1 cellular context compared by ENCODE assay signal in genomic region chr2:74198461-74199274, GRCh38.
TF ChIP-seq lines count a peak whose summit lies in the region.

Gene MTHFD2 (plus strand): TSS chr2:74198615. CDS start chr2:74198642, 27 bp downstream.

TF ChIP-seq in K562, 482 proteins besides CTCF, POLR2A, EP300 and RAD21 (continued from another document and continues in another):
- TF ChIP-seq MBD1 (CRISPR knock-in tag; IDR thresholded peaks at IDR 0.05) (no peak), FIP1L1 (IDR thresholded peaks at IDR 0.05; ENCODE audit: low read depth, low read length, poor library complexity, severe bottlenecking) (peak; percentile 100), TAF9B (IDR thresholded peaks at IDR 0.05; ENCODE audit: partially characterized antibody) (peak; percentile 70), ATF3 (IDR thresholded peaks at IDR 0.05) (peak; percentile 91), ATF3 (CRISPR knock-in tag; conservative IDR thresholded peaks at IDR 0.05) (0 out of 2 replicates have a peak, but pooled peaks have one; percentile 24), ZNF121 (CRISPR knock-in tag; conservative IDR thresholded peaks at IDR 0.05) (no peak), UBTF (IDR thresholded peaks at IDR 0.05; ENCODE audit: borderline replicate concordance in 1 of 2, low read depth in 2 of 2, low read length in 2 of 2) (peak; percentile 83 to 96; a peak in 3 of 4 replicates), TBP (optimal IDR thresholded peaks at IDR 0.05; ENCODE audit: low read depth, low read length) (peak; percentile 99), SNRNP70 (optimal IDR thresholded peaks at IDR 0.05; ENCODE audit: low read depth, low read length) (no peak), TFE3 (CRISPR knock-in tag; IDR thresholded peaks at IDR 0.05) (no peak), KDM4B (IDR thresholded peaks at IDR 0.05; ENCODE audit: borderline replicate concordance in 2 of 2, low read depth in 1 of 2) (peak in 1 of 2 experiments; percentile 34; a peak in 1 of 4 replicates), MEF2A (IDR thresholded peaks at IDR 0.05; ENCODE audit: control insufficient read depth, low read depth, low read length) (no peak), SMARCC2 (IDR thresholded peaks at IDR 0.05; ENCODE audit: low read depth) (no peak), POLR2AphosphoS2 (IDR thresholded peaks at IDR 0.05; ENCODE audit: low read length) (peak; percentile 77; the same call in 1 of the 2 replicates), XRCC3 (IDR thresholded peaks at IDR 0.05) (no peak), PTRF (tag; IDR thresholded peaks at IDR 0.05) (no peak), CBFA2T2 (conservative IDR thresholded peaks at IDR 0.05) (no peak), MEIS2 (IDR thresholded peaks at IDR 0.05; ENCODE audit: partially characterized antibody) (peak; percentile 1), DACH1 (IDR thresholded peaks at IDR 0.05; ENCODE audit: partially characterized antibody) (peak; percentile 18), BDP1 (IDR thresholded peaks at IDR 0.05; ENCODE audit: insufficient read depth, insufficient read length) (no peak), ZNF354B (CRISPR knock-in tag; IDR thresholded peaks at IDR 0.05) (no peak), KLF1 (tag; IDR thresholded peaks at IDR 0.05) (peak; percentile 77), JUND (IDR thresholded peaks at IDR 0.05; ENCODE audit: borderline replicate concordance, low read depth, low read length) (peak; percentile 69), JUND (tag; IDR thresholded peaks at IDR 0.05; ENCODE audit: borderline replicate concordance, low read depth, low read length) (peak; percentile 39; the same call in 1 of the 3 replicates), ZSCAN32 (CRISPR knock-in tag; IDR thresholded peaks at IDR 0.05) (peak; percentile 99), RBBP5 (IDR thresholded peaks at IDR 0.05; ENCODE audit: borderline replicate concordance, insufficient read depth, low read length, poor library complexity, severe bottlenecking) (peak; percentile 83), GABPB2 (CRISPR knock-in tag; conservative IDR thresholded peaks at IDR 0.05) (no peak), NR2F6 (CRISPR knock-in tag; IDR thresholded peaks at IDR 0.05) (no peak), KDM2B (CRISPR knock-in tag; IDR thresholded peaks at IDR 0.05) (peak; percentile 73; the same call in 1 of the 2 replicates), FOXM1 (IDR thresholded peaks at IDR 0.05; ENCODE audit: low read depth) (peak; percentile 67; the same call in 1 of the 2 replicates), FOXM1 (CRISPR knock-in tag; IDR thresholded peaks at IDR 0.05; ENCODE audit: low read depth) (peak; percentile 92), E2F1 (CRISPR knock-in tag; IDR thresholded peaks at IDR 0.05) (peak; percentile 96), MBD2 (IDR thresholded peaks at IDR 0.05; ENCODE audit: borderline replicate concordance, low read depth) (peak; percentile 78; the same call in 1 of the 2 replicates), ZKSCAN3 (CRISPR knock-in tag; IDR thresholded peaks at IDR 0.05) (no peak), FOXJ3 (CRISPR knock-in tag; IDR thresholded peaks at IDR 0.05) (no peak), FOS (IDR thresholded peaks at IDR 0.05; ENCODE audit: extremely low read depth, insufficient read length) (peak; percentile 81), FUS (optimal IDR thresholded peaks at IDR 0.05; ENCODE audit: low read depth, low read length) (peak; percentile 84), NFYB (IDR thresholded peaks at IDR 0.05; ENCODE audit: extremely low read depth, insufficient read length) (peak; percentile 89), USF1 (CRISPR knock-in tag; IDR thresholded peaks at IDR 0.05) (peak; percentile 81), ZNF184 (CRISPR knock-in tag; IDR thresholded peaks at IDR 0.05) (no peak), NFE2L1 (tag; IDR thresholded peaks at IDR 0.05; ENCODE audit: borderline replicate concordance, low read depth) (no peak), ZNF766 (CRISPR knock-in tag; conservative IDR thresholded peaks at IDR 0.05) (peak; percentile 34; the same call in 1 of the 2 replicates), ZNF133 (CRISPR knock-in tag; IDR thresholded peaks at IDR 0.05) (no peak), THAP12 (CRISPR knock-in tag; IDR thresholded peaks at IDR 0.05) (peak; percentile 76; the same call in 1 of the 2 replicates), EHMT2 (IDR thresholded peaks at IDR 0.05) (no peak), SMAD3 (CRISPR knock-in tag; conservative IDR thresholded peaks at IDR 0.05) (no peak; the same call in 1 of the 2 replicates), TAF1 (IDR thresholded peaks at IDR 0.05; ENCODE audit: control insufficient read depth, extremely low read depth, insufficient read depth, low read length, severe bottlenecking) (peak; percentile 80), NCOA4 (IDR thresholded peaks at IDR 0.05; ENCODE audit: partially characterized antibody) (no peak), ZNF583 (CRISPR knock-in tag; IDR thresholded peaks at IDR 0.05) (peak; percentile 31; the same call in 1 of the 2 replicates), RBM22 (IDR thresholded peaks at IDR 0.05; ENCODE audit: low read depth, low read length, poor library complexity, severe bottlenecking) (peak; percentile 99), XRCC5 (IDR thresholded peaks at IDR 0.05; ENCODE audit: low read depth, low read length) (peak; percentile 1), ZNF224 (CRISPR knock-in tag; IDR thresholded peaks at IDR 0.05) (no peak), MAX (CRISPR knock-in tag; IDR thresholded peaks at IDR 0.05) (peak; percentile 99), ESRRA (IDR thresholded peaks at IDR 0.05; ENCODE audit: borderline replicate concordance, low read depth) (peak; percentile 59), MTA1 (IDR thresholded peaks at IDR 0.05; ENCODE audit: borderline replicate concordance) (no peak), KDM1A (IDR thresholded peaks at IDR 0.05) (no peak), SMARCA5 (IDR thresholded peaks at IDR 0.05) (no peak), ZZZ3 (IDR thresholded peaks at IDR 0.05) (no peak), CBX3 (IDR thresholded peaks at IDR 0.05; ENCODE audit: borderline replicate concordance in 1 of 2, low read length in 2 of 2) (peak in 1 of 2 experiments; percentile 36; a peak in 1 of 3 replicates), SRSF3 (IDR thresholded peaks at IDR 0.05; ENCODE audit: insufficient read depth, low read length) (peak; percentile 98), TAF15 (IDR thresholded peaks at IDR 0.05; ENCODE audit: low read depth, low read length) (no peak), IRF9 (tag; IDR thresholded peaks at IDR 0.05) (peak; percentile 74; the same call in 1 of the 2 replicates), CCNT2 (IDR thresholded peaks at IDR 0.05; ENCODE audit: borderline replicate concordance, extremely low read depth, insufficient read length, low read depth, low read length) (peak; percentile 59), SUPT5H (IDR thresholded peaks at IDR 0.05) (peak; percentile 99)
